In genomic region chr12:85626782-85627171, GRCh38 we compare ENCODE assay signal across 17 cellular contexts.
DNase-seq lines count a peak whose midpoint lies in the region; TF ChIP-seq lines count a peak whose summit lies in the region.
"Had no signal": no experiment of that assay in that cellular context is flagged by ENCODE, and none has a peak within 500 bp of the region (broad histone marks: within the 10 kb centered on the region; RNA-seq: fewer than 3 reads in every experiment).

No MANE protein-coding gene starts in this region.

- H3K4me3 ChIP-seq in Loucy (ENCODE audit: low read length, poor library complexity, severe bottlenecking), result no peak overlapping the region
- no peak overlapping the region for H3K4me3 ChIP-seq in brain microvascular endothelial cell (ENCODE audit: low read depth, low read length)
- no peak overlapping the region for H3K4me3 ChIP-seq in skeletal muscle satellite cell (ENCODE audit: low read length)
- no peak overlapping the region for H3K4me3 ChIP-seq in uterus
- H3K4me3 ChIP-seq: BLaER1, Peyer's patch had no signal

- peak overlapping the region; percentile 50; the same call in 1 of the 2 replicates for H2AFZ ChIP-seq in Loucy (ENCODE audit: low read length)

- no peaks in the 10 kb centered on the region for H3K9me3 ChIP-seq in Loucy (ENCODE audit: insufficient read depth, low read depth, low read length)
- no peaks in the 10 kb centered on the region for H3K9me3 ChIP-seq in skeletal muscle satellite cell (replicated peaks; ENCODE audit: low read length)
- H3K9me3 ChIP-seq in uterus, result no peaks in the 10 kb centered on the region
- H3K9me3 ChIP-seq: BLaER1, Peyer's patch had no signal

- in situ Hi-C loops in brain microvascular endothelial cell (cut with HindIII; ENCODE audit: low pct_ligation_motif_present, low sequenced_read_pairs), result no loop called here

- no peaks in the 10 kb centered on the region for H3K79me2 ChIP-seq in Loucy (ENCODE audit: insufficient read depth, low read length)

- no peak for TF ChIP-seq POLR2A in uterus (IDR thresholded peaks at IDR 0.05)

- peak overlapping the region; percentile 11 for H3K4me2 ChIP-seq in Loucy (ENCODE audit: low read depth, low read length, poor library complexity, severe bottlenecking)
- H3K4me2 ChIP-seq in skeletal muscle satellite cell (ENCODE audit: low read length), result peak overlapping the region; percentile 65
- H3K4me2 ChIP-seq: BLaER1 had no signal

- no peaks in the 10 kb centered on the region for H3K27me3 ChIP-seq in Loucy (ENCODE audit: insufficient read depth, low read length, poor library complexity, severe bottlenecking)
- no peaks in the 10 kb centered on the region for H3K27me3 ChIP-seq in brain microvascular endothelial cell (replicated peaks)
- no peaks in the 10 kb centered on the region for H3K27me3 ChIP-seq in skeletal muscle satellite cell (ENCODE audit: control insufficient read depth, insufficient read depth, low read length)
- H3K27me3 ChIP-seq in uterus, result no peaks in the 10 kb centered on the region
- H3K27me3 ChIP-seq: BLaER1, Peyer's patch had no signal

- H3K36me3 ChIP-seq in Loucy (ENCODE audit: insufficient read depth, low read length), result no peaks in the 10 kb centered on the region
- H3K36me3 ChIP-seq in brain microvascular endothelial cell (replicated peaks), result no peaks in the 10 kb centered on the region
- no peaks in the 10 kb centered on the region for H3K36me3 ChIP-seq in skeletal muscle satellite cell (ENCODE audit: insufficient read depth, low read length)
- no peaks in the 10 kb centered on the region for H3K36me3 ChIP-seq in uterus
- H3K36me3 ChIP-seq: BLaER1, Peyer's patch had no signal

- H4K20me1 ChIP-seq in Loucy (ENCODE audit: insufficient read depth, low read length, poor library complexity, severe bottlenecking), result no peaks in the 10 kb centered on the region
- H4K20me1 ChIP-seq: BLaER1 had no signal

- H3K9ac ChIP-seq in Loucy (ENCODE audit: low read depth, low read length, poor library complexity, severe bottlenecking), result no peak overlapping the region
- no peak overlapping the region for H3K9ac ChIP-seq in skeletal muscle satellite cell (ENCODE audit: low read depth, low read length)
- H3K9ac ChIP-seq: BLaER1 had no signal

- intact Hi-C loops in uterus (cut with DNase I; ENCODE audit: low total_unique reads), result no loop called here

- peaks cover 19% of the 10 kb centered on the region for H3K4me1 ChIP-seq in Loucy (ENCODE audit: insufficient read depth, low read length, poor library complexity, severe bottlenecking)
- peaks cover 25% of the 10 kb centered on the region for H3K4me1 ChIP-seq in skeletal muscle satellite cell (ENCODE audit: control insufficient read depth, insufficient read depth, low read length)
- no peaks in the 10 kb centered on the region for H3K4me1 ChIP-seq in uterus
- H3K4me1 ChIP-seq: BLaER1, Peyer's patch had no signal

- no peak for TF ChIP-seq CTCF in Loucy (conservative IDR thresholded peaks at IDR 0.05; ENCODE audit: low read length)
- TF ChIP-seq CTCF in brain microvascular endothelial cell (IDR thresholded peaks at IDR 0.05; ENCODE audit: low read depth, low read length, missing control alignments), result no peak
- no peak for TF ChIP-seq CTCF in uterus (IDR thresholded peaks at IDR 0.05)

- peak overlapping the region; percentile 83 for H3K27ac ChIP-seq in brain microvascular endothelial cell
- H3K27ac ChIP-seq in uterus, result no peak overlapping the region
- H3K27ac ChIP-seq: BLaER1, Peyer's patch had no signal

- H3K9me2 ChIP-seq in Loucy (replicated peaks; ENCODE audit: low read depth, low read length), result no peaks in the 10 kb centered on the region

- DNase-seq in Daoy (ENCODE audit: low read depth) (peak; percentile 51), brain microvascular endothelial cell (peak; percentile 21), uterus (no peak), SW 1271 (lab: John Stamatoyannopoulos, UW) (no peak), anterior cingulate cortex (lab: John Stamatoyannopoulos, UW) (no peak)
- DNase-seq: DMS 273 treated with DMSO at 0.1 percent for 48 hours, Karpas-422, NCI-H1417 treated with DMSO at 0.1 percent for 48 hours, NCI-H2029, NCI-H2171 treated with DMSO at 0.1 percent for 48 hours, NCI-H510A, NCI-H82, Peyer's patch, SIG-M5 had no signal

- H3F3A ChIP-seq in Loucy (ENCODE audit: low read depth), result no peaks in the 10 kb centered on the region

Comparison
In these comparisons a context has a peak if more than half of its experiments do, and no peak if none do; other contexts are left out.
1. DNase-seq: peak in Daoy (single experiment) and brain microvascular endothelial cell (single experiment); none in uterus (0 of 2), SW 1271 (0 of 2) and anterior cingulate cortex (0 of 58).